ENCODE assay signal across 9 cellular contexts in the genomic region with DNA sequence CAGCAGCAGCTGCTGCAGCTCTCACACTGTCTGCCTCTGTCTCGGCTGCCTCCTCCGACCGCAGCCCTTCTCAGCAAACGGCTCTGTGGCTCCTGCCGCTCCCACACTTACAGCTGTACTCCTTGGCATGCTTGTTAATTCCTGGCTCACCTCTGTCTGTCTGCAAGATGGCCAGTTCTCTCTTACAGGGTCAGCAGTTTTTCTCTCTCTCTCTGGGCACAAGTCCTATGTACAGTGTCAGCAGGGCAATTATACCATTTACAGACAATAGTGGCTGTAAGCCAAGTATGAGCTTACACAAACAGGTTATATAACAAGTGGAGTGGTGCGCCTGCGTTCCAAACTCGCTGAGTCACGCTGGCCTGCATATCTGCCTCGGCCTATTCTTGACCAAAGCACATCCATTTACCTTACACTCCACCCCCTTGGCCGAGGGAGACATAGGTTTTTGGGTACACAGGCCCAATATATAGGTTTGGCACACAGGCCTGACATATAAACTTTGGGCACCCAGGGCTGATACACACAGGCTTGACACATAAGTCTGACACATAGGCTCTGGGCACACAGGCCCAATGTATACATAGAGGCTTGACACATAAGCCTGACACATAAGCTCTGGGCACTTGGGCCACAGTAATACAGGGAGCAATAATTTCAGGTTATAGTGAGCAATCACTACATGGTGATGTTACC. TPM values are rescaled to one million over a fixed set of nuclear protein-coding genes. Genes with fewer than 3 reads are reported as not detected.
DNase-seq lines count a peak whose midpoint lies in the region; ATAC-seq and TF ChIP-seq lines count a peak whose summit lies in the region.
"Had no signal": no experiment of that assay in that cellular context is flagged by ENCODE, and none has a peak within 500 bp of the region (broad histone marks: within the 10 kb centered on the region; RNA-seq: fewer than 3 reads in every experiment).

No MANE protein-coding gene starts in this region.

- no peak for ATAC-seq in GM21619 (IDR thresholded peaks at IDR 0.05; ENCODE audit: unreplicated experiment)
- ATAC-seq: natural killer cell treated with Interleukin-12 subunit alpha and Interleukin-12 subunit beta and Interleukin-15 and Interleukin-18, amount 100 ng/mL, for 72 hours had no signal

- intact Hi-C loops in CD4-positive, alpha-beta memory T cell (cut with micrococcal nuclease): loop anchor here (10.0 kb wide), 1 partner anchor 579 kb away; no protein-coding TSS in a partner anchor
- intact Hi-C loops in colonic mucosa (cut with DNase I): loop anchor here (10.0 kb wide), 2 partner anchors 129 to 449 kb away; a partner anchor contains a TSS
- intact Hi-C loops in spleen (cut with DNase I; ENCODE audit: low total_unique reads): loop anchor here (10.0 kb wide), 1 partner anchor 219 kb away; no protein-coding TSS in a partner anchor
- intact Hi-C loops in prostate gland (cut with DNase I): loop anchor here (5.0 to 10.0 kb wide), 2 partner anchors 129 to 217 kb away; a partner anchor contains a TSS

- H3K27me3 Mint-ChIP-seq in CD4-positive, alpha-beta memory T cell: no peaks in the 10 kb centered on the region
- H3K27me3 Mint-ChIP-seq: natural killer cell treated with Interleukin-12 subunit alpha and Interleukin-12 subunit beta and Interleukin-15 and Interleukin-18, amount 100 ng/mL, for 72 hours had no signal

- TF ChIP-seq CTCF in colonic mucosa (IDR thresholded peaks at IDR 0.05): no peak
- no peak for TF ChIP-seq CTCF in spleen (IDR thresholded peaks at IDR 0.05 in 8 of 11, conservative IDR thresholded peaks at IDR 0.05 in 3 of 11)
- no peak for TF ChIP-seq CTCF in prostate gland (IDR thresholded peaks at IDR 0.05)
- TF ChIP-seq CTCF in hepatocyte (IDR thresholded peaks at IDR 0.05; ENCODE audit: poor library complexity): no peak

- peak overlapping the region in 4 of 7 donors; percentile 1 to 70 (median 33) for H3K27ac Mint-ChIP-seq in CD4-positive, alpha-beta memory T cell

- no peaks in the 10 kb centered on the region for H3K27me3 ChIP-seq in CD4-positive, alpha-beta memory T cell (ENCODE audit: insufficient read depth, low read length)
- H3K27me3 ChIP-seq in colonic mucosa (no peaks in the 10 kb centered on the region), spleen (replicated peaks in 1 of 7) (no peaks in the 10 kb centered on the region), prostate gland (replicated peaks; ENCODE audit: insufficient read depth) (no peaks in the 10 kb centered on the region), hepatocyte (no peaks in the 10 kb centered on the region)

- POLR2A ChIA-PET in CD4-positive, alpha-beta memory T cell (lab: Charles Lee; ENCODE audit: partially characterized antibody): interaction anchor here (1.1 to 1.2 kb wide), 2 partner anchors 102 to 213 kb away, joined by 3 to 4 read pairs; a partner anchor contains a TSS

- no peaks in the 10 kb centered on the region for H3K9me2 ChIP-seq in hepatocyte (replicated peaks; ENCODE audit: insufficient read depth)

- H3K27ac ChIP-seq in CD4-positive, alpha-beta memory T cell (ENCODE audit: low read depth, low read length): no peak overlapping the region
- H3K27ac ChIP-seq in colonic mucosa (peak overlapping the region; percentile 45), spleen (peak overlapping the region in 4 of 8 donors; percentile 86 to 92 (median 88)), prostate gland (peak overlapping the region in 1 of 2 donors; percentile 85), hepatocyte (no peak overlapping the region)

- peaks cover 31 to 46% (median 39%) of the 10 kb centered on the region in 4 donors for H3K4me1 Mint-ChIP-seq in CD4-positive, alpha-beta memory T cell

- TF ChIP-seq POLR2A in spleen (IDR thresholded peaks at IDR 0.05) (no peak), prostate gland (IDR thresholded peaks at IDR 0.05) (no peak)

- peaks cover 3 to 4% of the 10 kb centered on the region in 2 donors for H3K36me3 Mint-ChIP-seq in CD4-positive, alpha-beta memory T cell
- H3K36me3 Mint-ChIP-seq: natural killer cell treated with Interleukin-12 subunit alpha and Interleukin-12 subunit beta and Interleukin-15 and Interleukin-18, amount 100 ng/mL, for 72 hours had no signal

- H3K4me1 ChIP-seq in CD4-positive, alpha-beta memory T cell (ENCODE audit: insufficient read depth, low read length): peaks cover 34% of the 10 kb centered on the region
- H3K4me1 ChIP-seq in colonic mucosa (peaks cover 4% of the 10 kb centered on the region), spleen (peaks cover 22 to 67% (median 39%) of the 10 kb centered on the region in 6 donors), prostate gland (replicated peaks) (peaks cover 4% of the 10 kb centered on the region), hepatocyte (ENCODE audit: insufficient read depth) (peaks cover 25% of the 10 kb centered on the region)

- no peak overlapping the region for H3K4me3 ChIP-seq in CD4-positive, alpha-beta memory T cell (ENCODE audit: low read length in 2 of 2)
- H3K4me3 ChIP-seq in colonic mucosa (no peak overlapping the region), spleen (no peak overlapping the region), prostate gland (no peak overlapping the region), hepatocyte (no peak overlapping the region)

- H3K9ac ChIP-seq in colonic mucosa (ENCODE audit: low read depth in 2 of 2, low read length in 2 of 2): peak overlapping the region; percentile 60 to 67

- H3K4me3 Mint-ChIP-seq in CD4-positive, alpha-beta memory T cell: peak overlapping the region in 1 of 8 donors; percentile 12

- H3K4me2 ChIP-seq in hepatocyte: no peak overlapping the region

- H2AFZ ChIP-seq in hepatocyte: no peak overlapping the region

- H3K9me3 ChIP-seq in CD4-positive, alpha-beta memory T cell (ENCODE audit: control insufficient read depth in 1 of 2, low read length in 2 of 2): no peaks in the 10 kb centered on the region
- H3K9me3 ChIP-seq in colonic mucosa (no peaks in the 10 kb centered on the region), spleen (no peaks in the 10 kb centered on the region), prostate gland (no peaks in the 10 kb centered on the region), hepatocyte (ENCODE audit: low read depth) (no peaks in the 10 kb centered on the region)

- no peaks in the 10 kb centered on the region for H3K36me3 ChIP-seq in CD4-positive, alpha-beta memory T cell (ENCODE audit: insufficient read depth, low read length)
- H3K36me3 ChIP-seq in colonic mucosa (no peaks in the 10 kb centered on the region), spleen (peaks cover 0 to under 1% (median 0%) of the 10 kb centered on the region in 6 donors), prostate gland (no peaks in the 10 kb centered on the region), hepatocyte (replicated peaks; ENCODE audit: insufficient read depth, low read depth) (no peaks in the 10 kb centered on the region)

- H4K20me1 ChIP-seq in hepatocyte (ENCODE audit: insufficient read depth, poor library complexity, severe bottlenecking): no peaks in the 10 kb centered on the region

- peaks cover 0 to 2% (median 0%) of the 10 kb centered on the region in 8 donors for H3K9me3 Mint-ChIP-seq in CD4-positive, alpha-beta memory T cell
- H3K9me3 Mint-ChIP-seq: natural killer cell treated with Interleukin-12 subunit alpha and Interleukin-12 subunit beta and Interleukin-15 and Interleukin-18, amount 100 ng/mL, for 72 hours had no signal

- 84 to 95% (median 86%) methylated on average over 11 of the region's 11 CpGs for WGBS in spleen, 5 donors
- WGBS in prostate gland: 58% methylated on average over 11 of the region's 11 CpGs
- 95% methylated on average over 11 of the region's 11 CpGs for WGBS in hepatocyte (ENCODE audit: low lambda C conversion rate, missing lambda C conversion rate)

- DNase-seq in CD4-positive, alpha-beta memory T cell: no peak
- DNase-seq in NCI-H2227 treated with DMSO at 0.1 percent for 48 hours (lab: John Stamatoyannopoulos, UW) (peak; percentile 42), colonic mucosa (peak; percentile 79), mucosa of gallbladder (ENCODE audit: low spot score) (peak; percentile 48), spleen (no peak), prostate gland (ENCODE audit: low spot score) (no peak), hepatocyte (ENCODE audit: low spot score) (no peak)

- CTCF ChIA-PET in CD4-positive, alpha-beta memory T cell (lab: Charles Lee; ENCODE audit: partially characterized antibody): interaction anchor here (1.6 to 4.3 kb wide), 4 partner anchors 11 to 217 kb away, joined by 4 to 44 read pairs (median 25); a partner anchor contains a TSS

- peaks cover 38% of the 10 kb centered on the region for H3K79me2 ChIP-seq in hepatocyte

RNA-seq across cellular contexts. Expression of a gene that starts 4.4 kb away (rescaled TPM):
- 10 to 100 TPM; 12.4 to 12.6 TPM for total RNA-seq in CD4-positive, alpha-beta memory T cell
- polyA plus RNA-seq in CD4-positive, alpha-beta memory T cell: 1 to 10 TPM; 2.3 to 4.2 TPM
- total RNA-seq in colonic mucosa: 1 to 10 TPM; 4.9 to 6.1 TPM
- 8.6 TPM for total RNA-seq in mucosa of gallbladder
- 1 to 10 TPM; 4.9 to 8.4 (median 7.1) TPM for total RNA-seq in spleen
- 1 to 10 TPM; 1.0 to 2.2 (median 1.6) TPM for polyA plus RNA-seq in spleen
- 1 to 10 TPM; 5.9 to 6.5 TPM for total RNA-seq in prostate gland
- total RNA-seq in hepatocyte: 6.8 and 7.1 TPM in 2 replicates
- polyA plus RNA-seq in hepatocyte: 1.9 and 3.1 TPM in 2 replicates

RNA-seq across cellular contexts. Expression of a gene that starts 18.2 kb away (rescaled TPM):
- under 1 TPM; 0.73 to 0.97 TPM for total RNA-seq in CD4-positive, alpha-beta memory T cell
- polyA plus RNA-seq in CD4-positive, alpha-beta memory T cell: 1 to 10 TPM in 1 of 2 donors, under 1 TPM in 1; 0.86 to 1.2 TPM
- 1 to 10 TPM; 6.6 to 7.0 TPM for total RNA-seq in colonic mucosa
- total RNA-seq in mucosa of gallbladder: 38.4 TPM
- total RNA-seq in spleen: 10 to 100 TPM in 1 of 7 donors, 1 to 10 TPM in 6; 2.8 to 13.7 (median 4.2) TPM
- polyA plus RNA-seq in spleen: 1 to 10 TPM; 1.2 to 2.5 (median 1.7) TPM
- 10 to 100 TPM; 13.7 to 21.7 TPM for total RNA-seq in prostate gland
- 2.6 and 4.6 TPM in 2 replicates for total RNA-seq in hepatocyte
- 1.8 and 3.4 TPM in 2 replicates for polyA plus RNA-seq in hepatocyte

RNA-seq across cellular contexts. Expression of a gene that starts 45.4 kb away (rescaled TPM):
- 1 to 10 TPM; 8.0 to 8.3 TPM for total RNA-seq in CD4-positive, alpha-beta memory T cell
- polyA plus RNA-seq in CD4-positive, alpha-beta memory T cell: 1 to 10 TPM in 1 of 2 donors, under 1 TPM in 1; 0.70 to 1.3 TPM
- 1 to 10 TPM; 4.5 to 4.9 TPM for total RNA-seq in colonic mucosa
- total RNA-seq in mucosa of gallbladder: 5.8 TPM
- total RNA-seq in spleen: 10 to 100 TPM in 1 of 7 donors, 1 to 10 TPM in 6; 6.6 to 10.3 (median 8.8) TPM
- polyA plus RNA-seq in spleen: 1 to 10 TPM; 1.8 to 3.1 (median 2.4) TPM
- total RNA-seq in prostate gland: 10 to 100 TPM in 1 of 2 donors, 1 to 10 TPM in 1; 5.9 to 10.2 TPM
- total RNA-seq in hepatocyte: 5.6 and 6.1 TPM in 2 replicates
- 2.1 and 3.2 TPM in 2 replicates for polyA plus RNA-seq in hepatocyte

Comparison
In these comparisons a context has a peak if more than half of its experiments do, and no peak if none do; other contexts are left out.
1. DNase-seq: peak in NCI-H2227 treated with DMSO at 0.1 percent for 48 hours (single experiment), colonic mucosa (single experiment) and mucosa of gallbladder (single experiment); none in CD4-positive, alpha-beta memory T cell (0 of 5), spleen (single experiment), prostate gland (single experiment) and hepatocyte (single experiment).